26 cellular contexts compared by ENCODE assay signal in the genomic region with DNA sequence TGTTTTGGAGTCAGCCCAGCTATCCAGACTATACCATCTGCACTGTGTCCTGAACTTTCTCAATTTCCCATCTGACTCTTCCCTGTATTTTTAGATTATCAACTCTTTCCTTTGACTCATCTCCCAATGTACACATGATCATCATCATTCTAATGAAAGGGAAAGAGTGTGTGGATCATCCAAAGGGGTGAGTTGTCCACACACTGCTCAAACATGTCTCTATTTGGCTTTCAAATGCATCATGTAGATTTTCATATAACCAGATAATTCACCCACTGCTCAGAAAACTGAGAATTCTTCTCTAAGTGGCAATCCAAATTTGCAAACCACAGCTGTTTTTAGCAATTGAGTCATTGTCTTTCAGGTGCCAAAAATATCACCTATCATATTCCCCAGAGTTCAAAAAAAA.
DNase-seq lines count a peak whose midpoint lies in the region; ATAC-seq and TF ChIP-seq lines count a peak whose summit lies in the region.
"Had no signal": no experiment of that assay in that cellular context is flagged by ENCODE, and none has a peak within 500 bp of the region (broad histone marks: within the 10 kb centered on the region; RNA-seq: fewer than 3 reads in every experiment).

No MANE protein-coding gene starts in this region.

- H4K20me1 ChIP-seq in BLaER1 treated with 17β-estradiol and CSF1 and Interleukin-3, amounts not matched to agents 10 nM and 100 nM: no peaks in the 10 kb centered on the region
- no peaks in the 10 kb centered on the region for H4K20me1 ChIP-seq in GM23248 (ENCODE audit: insufficient read depth)

- H3K9me2 ChIP-seq in GM23248 (ENCODE audit: insufficient read depth): no peaks in the 10 kb centered on the region
- H3K9me2 ChIP-seq: SK-N-SH had no signal

- peaks cover 6 to 12% (median 8%) of the 10 kb centered on the region in 10 experiments; a peak in 18 of 20 replicates for H3K4me1 ChIP-seq in BLaER1 treated with 17β-estradiol and CSF1 and Interleukin-3, amounts not matched to agents 10 nM and 100 nM
- H3K4me1 ChIP-seq in GM23248 (ENCODE audit: insufficient read depth) (peaks cover 9% of the 10 kb centered on the region; the same call in 1 of the 2 replicates), RWPE2 (ENCODE audit: insufficient read depth, poor library complexity, severe bottlenecking) (no peaks in the 10 kb centered on the region), foreskin keratinocyte (no peaks in the 10 kb centered on the region), gastroesophageal sphincter (no peaks in the 10 kb centered on the region)
- H3K4me1 ChIP-seq: parathyroid adenoma, right atrium auricular region, spleen had no signal

- 0 out of 3 replicates have a peak, but pooled peaks have one; percentile 10 for ATAC-seq in RWPE2 (ENCODE audit: low read depth)
- ATAC-seq in foreskin keratinocyte: peak; percentile 86
- ATAC-seq in gastroesophageal sphincter: no peak
- ATAC-seq: esophagus mucosa, GM23338, left ventricle myocardium superior, Right ventricle myocardium inferior had no signal

- H3F3A ChIP-seq in GM23248 (ENCODE audit: insufficient read depth): peaks cover 5% of the 10 kb centered on the region; the same call in 1 of the 2 replicates

- no peaks in the 10 kb centered on the region for H3K9me3 ChIP-seq in BLaER1 treated with 17β-estradiol and CSF1 and Interleukin-3, amounts not matched to agents 10 nM and 100 nM (replicated peaks in 1 of 11)
- H3K9me3 ChIP-seq in GM23248 (ENCODE audit: low read depth): no peaks in the 10 kb centered on the region
- H3K9me3 ChIP-seq in RWPE2 (ENCODE audit: severe bottlenecking): no peaks in the 10 kb centered on the region
- H3K9me3 ChIP-seq in gastroesophageal sphincter: no peaks in the 10 kb centered on the region
- H3K9me3 ChIP-seq: right atrium auricular region, SK-N-SH, spleen, thoracic aorta had no signal

- no peak overlapping the region for H3K27ac ChIP-seq in BLaER1 treated with 17β-estradiol and CSF1 and Interleukin-3, amounts not matched to agents 10 nM and 100 nM
- H3K27ac ChIP-seq in GM23248 (no peak overlapping the region), RWPE2 (ENCODE audit: poor library complexity, severe bottlenecking) (no peak overlapping the region), foreskin keratinocyte (no peak overlapping the region), gastroesophageal sphincter (no peak overlapping the region)
- H3K27ac ChIP-seq: neural progenitor cell, parathyroid adenoma, right atrium auricular region, spleen, thoracic aorta had no signal

- no peak for TF ChIP-seq POLR2A in gastroesophageal sphincter (IDR thresholded peaks at IDR 0.05)

- no peak for TF ChIP-seq CTCF in RWPE2 (IDR thresholded peaks at IDR 0.05; ENCODE audit: poor library complexity, severe bottlenecking)
- TF ChIP-seq CTCF in foreskin keratinocyte (conservative IDR thresholded peaks at IDR 0.05): no peak
- no peak for TF ChIP-seq CTCF in gastroesophageal sphincter (IDR thresholded peaks at IDR 0.05)

- H3K4me2 ChIP-seq in BLaER1 treated with 17β-estradiol and CSF1 and Interleukin-3, amounts not matched to agents 10 nM and 100 nM: peak overlapping the region; percentile 27 to 69 (median 43); a peak in 18 of 22 replicates
- no peak overlapping the region for H3K4me2 ChIP-seq in GM23248 (ENCODE audit: unreplicated experiment)
- H3K4me2 ChIP-seq: GM23338, neural progenitor cell, SK-N-SH had no signal

- DNase-seq in GM23248: peak; percentile 61
- no peak for DNase-seq in RWPE2 (ENCODE audit: low spot score)
- peak; percentile 77 to 84 for DNase-seq in foreskin keratinocyte
- no peak for DNase-seq in 8988T
- no peak for DNase-seq in COLO668 (lab: John Stamatoyannopoulos, UW; ENCODE audit: unreplicated experiment)
- no peak for DNase-seq in NCI-H446 treated with DMSO at 0.1 percent for 48 hours (lab: John Stamatoyannopoulos, UW)
- DNase-seq: activated B cell treated with CpG ODN at 0.5 μM for 24 hours; activated naive CD4-positive, alpha-beta T cell treated with Interleukin-2 at 50 U/mL for 16 hours; activated T-cell treated with anti-CD3 and anti-CD28 coated beads, Interleukin-2, amount 50 U/mL, for 48 hours; KG1; left ventricle myocardium superior; NCI-H1436; NCI-H2081; NK-92 treated with Interleukin-12 subunit alpha and Interleukin-12 subunit beta, amount 100 ng/mL, for 24 hours; SK-N-SH; spleen; stimulated activated CD8-positive, alpha-beta memory T cell treated with anti-CD3 and anti-CD28 coated beads, Interleukin-4, amount 100 ng/mL, for 48 hours had no signal

- H3K79me2 ChIP-seq in GM23248 (ENCODE audit: insufficient read depth): no peaks in the 10 kb centered on the region
- H3K79me2 ChIP-seq: parathyroid adenoma had no signal

- no peak overlapping the region for H2AFZ ChIP-seq in GM23248
- H2AFZ ChIP-seq: GM23338, neural progenitor cell, parathyroid adenoma had no signal

- TF ChIP-seq EP300 in gastroesophageal sphincter (IDR thresholded peaks at IDR 0.05): no peak

- H3K4me3 ChIP-seq in BLaER1 treated with 17β-estradiol and CSF1 and Interleukin-3, amounts not matched to agents 10 nM and 100 nM: no peak overlapping the region
- H3K4me3 ChIP-seq in GM23248: no peak overlapping the region
- H3K4me3 ChIP-seq in RWPE2 (ENCODE audit: severe bottlenecking): no peak overlapping the region
- H3K4me3 ChIP-seq in gastroesophageal sphincter: no peak overlapping the region
- H3K4me3 ChIP-seq: GM23338, neural progenitor cell, right atrium auricular region, spleen, thoracic aorta had no signal

- no peaks in the 10 kb centered on the region for H3K27me3 ChIP-seq in BLaER1 treated with 17β-estradiol and CSF1 and Interleukin-3, amounts not matched to agents 10 nM and 100 nM
- H3K27me3 ChIP-seq in GM23248 (replicated peaks; ENCODE audit: insufficient read depth) (no peaks in the 10 kb centered on the region), RWPE2 (ENCODE audit: insufficient read depth, poor library complexity, severe bottlenecking) (no peaks in the 10 kb centered on the region), foreskin keratinocyte (no peaks in the 10 kb centered on the region), gastroesophageal sphincter (no peaks in the 10 kb centered on the region)
- H3K27me3 ChIP-seq: neural progenitor cell, right atrium auricular region, spleen had no signal

- H3K9ac ChIP-seq in BLaER1 treated with 17β-estradiol and CSF1 and Interleukin-3, amounts not matched to agents 10 nM and 100 nM: no peak overlapping the region
- no peak overlapping the region for H3K9ac ChIP-seq in GM23248
- H3K9ac ChIP-seq: neural progenitor cell, parathyroid adenoma, SK-N-SH had no signal

- no peaks in the 10 kb centered on the region for H3K36me3 ChIP-seq in BLaER1 treated with 17β-estradiol and CSF1 and Interleukin-3, amounts not matched to agents 10 nM and 100 nM
- no peaks in the 10 kb centered on the region for H3K36me3 ChIP-seq in GM23248 (ENCODE audit: low read depth)
- no peaks in the 10 kb centered on the region for H3K36me3 ChIP-seq in RWPE2 (ENCODE audit: low read depth)
- no peaks in the 10 kb centered on the region for H3K36me3 ChIP-seq in gastroesophageal sphincter
- H3K36me3 ChIP-seq: neural progenitor cell, right atrium auricular region, spleen, thoracic aorta had no signal

- in situ Hi-C loops in GM23248 (cut with MboI): no loop called here

Comparison
In these comparisons a context has a peak if more than half of its experiments do, and no peak if none do; other contexts are left out.
1. DNase-seq: peak in GM23248 (single experiment) and foreskin keratinocyte (2 of 2); none in RWPE2 (single experiment), 8988T (single experiment), COLO668 (single experiment) and NCI-H446 treated with DMSO at 0.1 percent for 48 hours (single experiment).